ENCODE assay signal across 16 cellular contexts in genomic region chr3:189466004-189466403, GRCh38.
DNase-seq lines count a peak whose midpoint lies in the region; ATAC-seq, FAIRE-seq and TF ChIP-seq lines count a peak whose summit lies in the region.
"Had no signal": no experiment of that assay in that cellular context is flagged by ENCODE, and none has a peak within 500 bp of the region (broad histone marks: within the 10 kb centered on the region; RNA-seq: fewer than 3 reads in every experiment).

No MANE protein-coding gene starts in this region.

- H3K4me3 ChIP-seq in gastrocnemius medialis, result no peak overlapping the region
- H3K4me3 ChIP-seq: BLaER1 treated with 17β-estradiol and CSF1 and Interleukin-3, amounts not matched to agents 10 nM and 100 nM; GM23338; K562 had no signal

- intact Hi-C loops in gastrocnemius medialis (cut with DNase I; ENCODE audit: low total_unique reads), result loop anchor here (5.0 kb wide), 1 partner anchor 416 kb away; no protein-coding TSS in a partner anchor
- intact Hi-C loops in posterior cingulate gyrus (cut with DNase I), result no loop called here

- H3K4me1 ChIP-seq in gastrocnemius medialis, result no peaks in the 10 kb centered on the region

- H3K27ac ChIP-seq in VCaP (peak overlapping the region; percentile 20; the same call in 1 of the 2 replicates), gastrocnemius medialis (no peak overlapping the region)
- H3K27ac ChIP-seq: BLaER1 treated with 17β-estradiol and CSF1 and Interleukin-3, amounts not matched to agents 10 nM and 100 nM had no signal

- FAIRE-seq in GM18507 (lab: Jason Lieb, UNC) (peak; percentile 5), HTR-8/SVneo (lab: Jason Lieb, UNC) (peak; percentile 4)
- FAIRE-seq: K562 had no signal

- DNase-seq in GM18507 (ENCODE audit: extremely low spot score, insufficient read length, low read depth) (no peak), HTR-8/SVneo (ENCODE audit: insufficient read length, low spot score) (no peak), gastrocnemius medialis (no peak), GOT3 (lab: John Stamatoyannopoulos, UW) (no peak), AG08396 (ENCODE audit: low spot score) (no peak), posterior cingulate gyrus (no peak)
- DNase-seq: CD4-positive, CD25-positive, alpha-beta regulatory T cell; DND-41; GDM1; H9; Karpas-422 had no signal

- no peak for TF ChIP-seq POLR2A in gastrocnemius medialis (IDR thresholded peaks at IDR 0.05)

- H3K36me3 ChIP-seq in gastrocnemius medialis, result no peaks in the 10 kb centered on the region
- H3K36me3 ChIP-seq: BLaER1 treated with 17β-estradiol and CSF1 and Interleukin-3, amounts not matched to agents 10 nM and 100 nM had no signal

- in situ Hi-C loops in gastrocnemius medialis (cut with MboI; ENCODE audit: low sequenced_read_pairs in 4 of 4), result no loop called here

- no peaks in the 10 kb centered on the region for H3K9me3 ChIP-seq in gastrocnemius medialis
- H3K9me3 ChIP-seq: BLaER1 treated with 17β-estradiol and CSF1 and Interleukin-3, amounts not matched to agents 10 nM and 100 nM had no signal

- ATAC-seq in gastrocnemius medialis (peak; percentile 26 to 66), HG03175 (IDR thresholded peaks at IDR 0.05; ENCODE audit: unreplicated experiment) (no peak)
- ATAC-seq: GM23338, K562 had no signal

- no peak for TF ChIP-seq CTCF in VCaP (conservative IDR thresholded peaks at IDR 0.05)
- no peak for TF ChIP-seq CTCF in gastrocnemius medialis (IDR thresholded peaks at IDR 0.05 in 4 of 5, conservative IDR thresholded peaks at IDR 0.05 in 1 of 5)

- H3K27me3 ChIP-seq in gastrocnemius medialis, result no peaks in the 10 kb centered on the region
- H3K27me3 ChIP-seq: BLaER1 treated with 17β-estradiol and CSF1 and Interleukin-3, amounts not matched to agents 10 nM and 100 nM had no signal
